Comparison of ENCODE assay signal across 1 cellular context in genomic region chr1:180288232-180288818, GRCh38.
TF ChIP-seq lines count a peak whose summit lies in the region.

No MANE protein-coding gene starts in this region.

TF ChIP-seq in HepG2, 621 proteins besides CTCF, POLR2A, EP300 and RAD21 (continued from another document):
- TF ChIP-seq, protein P1, sequence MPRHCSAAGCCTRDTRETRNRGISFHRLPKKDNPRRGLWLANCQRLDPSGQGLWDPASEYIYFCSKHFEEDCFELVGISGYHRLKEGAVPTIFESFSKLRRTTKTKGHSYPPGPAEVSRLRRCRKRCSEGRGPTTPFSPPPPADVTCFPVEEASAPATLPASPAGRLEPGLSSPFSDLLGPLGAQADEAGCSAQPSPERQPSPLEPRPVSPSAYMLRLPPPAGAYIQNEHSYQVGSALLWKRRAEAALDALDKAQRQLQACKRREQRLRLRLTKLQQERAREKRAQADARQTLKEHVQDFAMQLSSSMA (CRISPR knock-in tag; IDR thresholded peaks at IDR 0.05): no peak
- TF ChIP-seq ZNF614 (CRISPR knock-in tag; IDR thresholded peaks at IDR 0.05; ENCODE audit: borderline replicate concordance) (no peak), ZSCAN31 (CRISPR knock-in tag; IDR thresholded peaks at IDR 0.05; ENCODE audit: low read depth) (no peak), TRIM24 (CRISPR knock-in tag; IDR thresholded peaks at IDR 0.05) (no peak), FOXO4 (CRISPR knock-in tag; conservative IDR thresholded peaks at IDR 0.05) (no peak), ZNF30 (CRISPR knock-in tag; IDR thresholded peaks at IDR 0.05) (no peak), ZNF33B (CRISPR knock-in tag; IDR thresholded peaks at IDR 0.05) (no peak), ZNF274 (CRISPR knock-in tag; IDR thresholded peaks at IDR 0.05) (no peak), PBX2 (CRISPR knock-in tag; IDR thresholded peaks at IDR 0.05) (no peak), KDM2A (CRISPR knock-in tag; IDR thresholded peaks at IDR 0.05; ENCODE audit: borderline replicate concordance, low read depth) (no peak), ZNF839 (CRISPR knock-in tag; IDR thresholded peaks at IDR 0.05; ENCODE audit: borderline replicate concordance) (no peak)
- TF ChIP-seq, protein P2, sequence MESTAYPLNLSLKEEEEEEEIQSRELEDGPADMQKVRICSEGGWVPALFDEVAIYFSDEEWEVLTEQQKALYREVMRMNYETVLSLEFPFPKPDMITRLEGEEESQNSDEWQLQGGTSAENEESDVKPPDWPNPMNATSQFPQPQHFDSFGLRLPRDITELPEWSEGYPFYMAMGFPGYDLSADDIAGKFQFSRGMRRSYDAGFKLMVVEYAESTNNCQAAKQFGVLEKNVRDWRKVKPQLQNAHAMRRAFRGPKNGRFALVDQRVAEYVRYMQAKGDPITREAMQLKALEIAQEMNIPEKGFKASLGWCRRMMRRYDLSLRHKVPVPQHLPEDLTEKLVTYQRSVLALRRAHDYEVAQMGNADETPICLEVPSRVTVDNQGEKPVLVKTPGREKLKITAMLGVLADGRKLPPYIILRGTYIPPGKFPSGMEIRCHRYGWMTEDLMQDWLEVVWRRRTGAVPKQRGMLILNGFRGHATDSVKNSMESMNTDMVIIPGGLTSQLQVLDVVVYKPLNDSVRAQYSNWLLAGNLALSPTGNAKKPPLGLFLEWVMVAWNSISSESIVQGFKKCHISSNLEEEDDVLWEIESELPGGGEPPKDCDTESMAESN (CRISPR knock-in tag; conservative IDR thresholded peaks at IDR 0.05): no peak
- TF ChIP-seq, protein P3, sequence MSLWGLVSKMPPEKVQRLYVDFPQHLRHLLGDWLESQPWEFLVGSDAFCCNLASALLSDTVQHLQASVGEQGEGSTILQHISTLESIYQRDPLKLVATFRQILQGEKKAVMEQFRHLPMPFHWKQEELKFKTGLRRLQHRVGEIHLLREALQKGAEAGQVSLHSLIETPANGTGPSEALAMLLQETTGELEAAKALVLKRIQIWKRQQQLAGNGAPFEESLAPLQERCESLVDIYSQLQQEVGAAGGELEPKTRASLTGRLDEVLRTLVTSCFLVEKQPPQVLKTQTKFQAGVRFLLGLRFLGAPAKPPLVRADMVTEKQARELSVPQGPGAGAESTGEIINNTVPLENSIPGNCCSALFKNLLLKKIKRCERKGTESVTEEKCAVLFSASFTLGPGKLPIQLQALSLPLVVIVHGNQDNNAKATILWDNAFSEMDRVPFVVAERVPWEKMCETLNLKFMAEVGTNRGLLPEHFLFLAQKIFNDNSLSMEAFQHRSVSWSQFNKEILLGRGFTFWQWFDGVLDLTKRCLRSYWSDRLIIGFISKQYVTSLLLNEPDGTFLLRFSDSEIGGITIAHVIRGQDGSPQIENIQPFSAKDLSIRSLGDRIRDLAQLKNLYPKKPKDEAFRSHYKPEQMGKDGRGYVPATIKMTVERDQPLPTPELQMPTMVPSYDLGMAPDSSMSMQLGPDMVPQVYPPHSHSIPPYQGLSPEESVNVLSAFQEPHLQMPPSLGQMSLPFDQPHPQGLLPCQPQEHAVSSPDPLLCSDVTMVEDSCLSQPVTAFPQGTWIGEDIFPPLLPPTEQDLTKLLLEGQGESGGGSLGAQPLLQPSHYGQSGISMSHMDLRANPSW (CRISPR knock-in tag; IDR thresholded peaks at IDR 0.05; ENCODE audit: borderline replicate concordance): no peak
- TF ChIP-seq, protein P4, sequence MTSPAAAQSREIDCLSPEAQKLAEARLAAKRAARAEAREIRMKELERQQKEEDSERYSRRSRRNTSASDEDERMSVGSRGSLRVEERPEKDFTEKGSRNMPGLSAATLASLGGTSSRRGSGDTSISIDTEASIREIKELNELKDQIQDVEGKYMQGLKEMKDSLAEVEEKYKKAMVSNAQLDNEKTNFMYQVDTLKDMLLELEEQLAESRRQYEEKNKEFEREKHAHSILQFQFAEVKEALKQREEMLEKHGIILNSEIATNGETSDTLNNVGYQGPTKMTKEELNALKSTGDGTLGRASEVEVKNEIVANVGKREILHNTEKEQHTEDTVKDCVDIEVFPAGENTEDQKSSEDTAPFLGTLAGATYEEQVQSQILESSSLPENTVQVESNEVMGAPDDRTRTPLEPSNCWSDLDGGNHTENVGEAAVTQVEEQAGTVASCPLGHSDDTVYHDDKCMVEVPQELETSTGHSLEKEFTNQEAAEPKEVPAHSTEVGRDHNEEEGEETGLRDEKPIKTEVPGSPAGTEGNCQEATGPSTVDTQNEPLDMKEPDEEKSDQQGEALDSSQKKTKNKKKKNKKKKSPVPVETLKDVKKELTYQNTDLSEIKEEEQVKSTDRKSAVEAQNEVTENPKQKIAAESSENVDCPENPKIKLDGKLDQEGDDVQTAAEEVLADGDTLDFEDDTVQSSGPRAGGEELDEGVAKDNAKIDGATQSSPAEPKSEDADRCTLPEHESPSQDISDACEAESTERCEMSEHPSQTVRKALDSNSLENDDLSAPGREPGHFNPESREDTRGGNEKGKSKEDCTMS (CRISPR knock-in tag; conservative IDR thresholded peaks at IDR 0.05): no peak
